ENCODE assay signal across 1 cellular context in genomic region chr6:80106418-80107235, GRCh38.
A peak's percentile ranks its signal among the peaks of the same experiment; 100 is the strongest.
TF ChIP-seq lines count a peak whose summit lies in the region.

Gene BCKDHB (plus strand): TSS chr6:80106671. CDS start chr6:80106694, 23 bp downstream.

TF ChIP-seq in HepG2, 621 proteins besides CTCF, POLR2A, EP300 and RAD21 (continued from another document and continues in another):
- TF ChIP-seq, protein P1, sequence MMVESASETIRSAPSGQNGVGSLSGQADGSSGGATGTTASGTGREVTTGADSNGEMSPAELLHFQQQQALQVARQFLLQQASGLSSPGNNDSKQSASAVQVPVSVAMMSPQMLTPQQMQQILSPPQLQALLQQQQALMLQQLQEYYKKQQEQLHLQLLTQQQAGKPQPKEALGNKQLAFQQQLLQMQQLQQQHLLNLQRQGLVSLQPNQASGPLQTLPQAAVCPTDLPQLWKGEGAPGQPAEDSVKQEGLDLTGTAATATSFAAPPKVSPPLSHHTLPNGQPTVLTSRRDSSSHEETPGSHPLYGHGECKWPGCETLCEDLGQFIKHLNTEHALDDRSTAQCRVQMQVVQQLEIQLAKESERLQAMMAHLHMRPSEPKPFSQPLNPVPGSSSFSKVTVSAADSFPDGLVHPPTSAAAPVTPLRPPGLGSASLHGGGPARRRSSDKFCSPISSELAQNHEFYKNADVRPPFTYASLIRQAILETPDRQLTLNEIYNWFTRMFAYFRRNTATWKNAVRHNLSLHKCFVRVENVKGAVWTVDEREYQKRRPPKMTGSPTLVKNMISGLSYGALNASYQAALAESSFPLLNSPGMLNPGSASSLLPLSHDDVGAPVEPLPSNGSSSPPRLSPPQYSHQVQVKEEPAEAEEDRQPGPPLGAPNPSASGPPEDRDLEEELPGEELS (CRISPR knock-in tag; IDR thresholded peaks at IDR 0.05): 0 out of 2 replicates have a peak, but pooled peaks have one; percentile 13
- TF ChIP-seq ZNF75D (CRISPR knock-in tag; IDR thresholded peaks at IDR 0.05; ENCODE audit: borderline replicate concordance): no peak
- TF ChIP-seq TMF1 (CRISPR knock-in tag; IDR thresholded peaks at IDR 0.05; ENCODE audit: low read depth): 0 out of 2 replicates have a peak, but pooled peaks have one; percentile 18
- peak; percentile 59; the same call in 1 of the 2 replicates for TF ChIP-seq SALL2 (CRISPR knock-in tag; IDR thresholded peaks at IDR 0.05)
- no peak for TF ChIP-seq DPF2 (CRISPR knock-in tag; IDR thresholded peaks at IDR 0.05; ENCODE audit: borderline replicate concordance, low read depth)
- no peak for TF ChIP-seq DNMT3B (CRISPR knock-in tag; conservative IDR thresholded peaks at IDR 0.05)
- TF ChIP-seq CEBPG (CRISPR knock-in tag; IDR thresholded peaks at IDR 0.05): no peak
- peak; percentile 67; the same call in 1 of the 2 replicates for TF ChIP-seq HOXD1 (CRISPR knock-in tag; IDR thresholded peaks at IDR 0.05)
- TF ChIP-seq ZNF609 (CRISPR knock-in tag; IDR thresholded peaks at IDR 0.05; ENCODE audit: borderline replicate concordance): no peak; the same call in 1 of the 2 replicates
- no peak for TF ChIP-seq ELF4 (CRISPR knock-in tag; IDR thresholded peaks at IDR 0.05; ENCODE audit: borderline replicate concordance)
- TF ChIP-seq MAX (IDR thresholded peaks at IDR 0.05): peak; percentile 88
- peak; percentile 81 for TF ChIP-seq KAT8 (CRISPR knock-in tag; IDR thresholded peaks at IDR 0.05)
- TF ChIP-seq TRIM24 (CRISPR knock-in tag; IDR thresholded peaks at IDR 0.05): no peak
- TF ChIP-seq POLR2G (IDR thresholded peaks at IDR 0.05; ENCODE audit: low read depth, low read length): peak; percentile 94
- TF ChIP-seq ZNF451 (CRISPR knock-in tag; IDR thresholded peaks at IDR 0.05): peak; percentile 76; the same call in 1 of the 2 replicates
- TF ChIP-seq ZBTB25 (CRISPR knock-in tag; IDR thresholded peaks at IDR 0.05): no peak
- peak; percentile 62; the same call in 1 of the 2 replicates for TF ChIP-seq ELF1 (CRISPR knock-in tag; IDR thresholded peaks at IDR 0.05)
- TF ChIP-seq SMAD1 (CRISPR knock-in tag; IDR thresholded peaks at IDR 0.05; ENCODE audit: borderline replicate concordance, low read depth): no peak
- no peak for TF ChIP-seq SUZ12 (IDR thresholded peaks at IDR 0.05; ENCODE audit: low read depth, low read length)
- TF ChIP-seq NCOR1 (IDR thresholded peaks at IDR 0.05; ENCODE audit: borderline replicate concordance, low read length): no peak
- peak; percentile 75 for TF ChIP-seq SP2 (CRISPR knock-in tag; IDR thresholded peaks at IDR 0.05)
- TF ChIP-seq MED13 (CRISPR knock-in tag; IDR thresholded peaks at IDR 0.05): no peak
- no peak for TF ChIP-seq CBX2 (IDR thresholded peaks at IDR 0.05; ENCODE audit: low read depth, low read length)
- no peak for TF ChIP-seq CBX2 (CRISPR knock-in tag; IDR thresholded peaks at IDR 0.05; ENCODE audit: low read depth)
- peak; percentile 91 for TF ChIP-seq KMT2A (CRISPR knock-in tag; IDR thresholded peaks at IDR 0.05)
- 0 out of 2 replicates have a peak, but pooled peaks have one; percentile 60 for TF ChIP-seq ZNF790 (CRISPR knock-in tag; IDR thresholded peaks at IDR 0.05; ENCODE audit: borderline replicate concordance)
- no peak for TF ChIP-seq RBAK (CRISPR knock-in tag; IDR thresholded peaks at IDR 0.05)
- TF ChIP-seq ZMYM2 (CRISPR knock-in tag; IDR thresholded peaks at IDR 0.05): 0 out of 2 replicates have a peak, but pooled peaks have one; percentile 29
- TF ChIP-seq ZXDC (CRISPR knock-in tag; IDR thresholded peaks at IDR 0.05): no peak
- TF ChIP-seq ZSCAN5A (CRISPR knock-in tag; IDR thresholded peaks at IDR 0.05; ENCODE audit: borderline replicate concordance): peak; percentile 52; the same call in 1 of the 2 replicates
- no peak for TF ChIP-seq ZBTB33 (CRISPR knock-in tag; IDR thresholded peaks at IDR 0.05)
- peak; percentile 34; the same call in 1 of the 2 replicates for TF ChIP-seq SOX13 (IDR thresholded peaks at IDR 0.05)
- no peak for TF ChIP-seq SOX13 (CRISPR knock-in tag; conservative IDR thresholded peaks at IDR 0.05 in 1 of 2, IDR thresholded peaks at IDR 0.05 in 1 of 2)
- TF ChIP-seq FOXP1 (IDR thresholded peaks at IDR 0.05): no peak
- TF ChIP-seq FOXP1 (CRISPR knock-in tag; IDR thresholded peaks at IDR 0.05): no peak
- no peak for TF ChIP-seq KIAA2018 (CRISPR knock-in tag; IDR thresholded peaks at IDR 0.05; ENCODE audit: borderline replicate concordance)
